ENCODE assay signal across 1 cellular context in the genomic region with DNA sequence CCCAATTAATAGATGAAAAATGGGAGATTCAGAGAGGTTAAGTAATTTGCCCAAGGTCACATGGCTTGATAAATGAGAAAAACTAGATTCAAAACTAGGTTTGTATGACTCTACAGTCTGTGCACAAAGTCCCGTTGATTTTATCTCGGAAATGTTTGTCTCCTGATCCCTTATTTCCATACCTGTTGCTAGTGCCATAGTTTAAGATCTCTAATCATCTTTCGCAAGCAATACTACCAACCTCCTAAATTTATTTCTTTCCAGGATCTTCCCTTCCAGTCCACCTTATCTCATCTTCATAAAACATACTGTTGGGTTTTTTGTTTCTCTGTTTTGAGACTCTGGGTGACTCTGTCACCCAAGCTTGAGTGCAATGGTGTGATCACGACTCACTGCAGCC.
TF ChIP-seq lines count a peak whose summit lies in the region.

No MANE protein-coding gene starts in this region.

TF ChIP-seq in K562, 482 proteins besides CTCF, POLR2A, EP300 and RAD21:
- TF ChIP-seq ZNF444 (CRISPR knock-in tag; IDR thresholded peaks at IDR 0.05) (no peak), ZC3H4 (CRISPR knock-in tag; IDR thresholded peaks at IDR 0.05; ENCODE audit: borderline replicate concordance) (no peak), STAT5B (CRISPR knock-in tag; IDR thresholded peaks at IDR 0.05) (no peak), HDAC3 (IDR thresholded peaks at IDR 0.05; ENCODE audit: borderline replicate concordance, partially characterized antibody) (peak; percentile 20), DPF2 (IDR thresholded peaks at IDR 0.05) (0 out of 2 replicates have a peak, but pooled peaks have one; percentile 32), BDP1 (IDR thresholded peaks at IDR 0.05; ENCODE audit: insufficient read depth, insufficient read length) (no peak), RBM25 (IDR thresholded peaks at IDR 0.05; ENCODE audit: low read depth, low read length, severe bottlenecking) (peak; percentile 26), EGR1 (conservative IDR thresholded peaks at IDR 0.05) (no peak), ZNF282 (CRISPR knock-in tag; IDR thresholded peaks at IDR 0.05) (no peak), SAFB2 (IDR thresholded peaks at IDR 0.05; ENCODE audit: borderline replicate concordance, low read depth, low read length, severe bottlenecking) (no peak), CEBPB (tag; IDR thresholded peaks at IDR 0.05) (no peak)
- TF ChIP-seq, protein P1, sequence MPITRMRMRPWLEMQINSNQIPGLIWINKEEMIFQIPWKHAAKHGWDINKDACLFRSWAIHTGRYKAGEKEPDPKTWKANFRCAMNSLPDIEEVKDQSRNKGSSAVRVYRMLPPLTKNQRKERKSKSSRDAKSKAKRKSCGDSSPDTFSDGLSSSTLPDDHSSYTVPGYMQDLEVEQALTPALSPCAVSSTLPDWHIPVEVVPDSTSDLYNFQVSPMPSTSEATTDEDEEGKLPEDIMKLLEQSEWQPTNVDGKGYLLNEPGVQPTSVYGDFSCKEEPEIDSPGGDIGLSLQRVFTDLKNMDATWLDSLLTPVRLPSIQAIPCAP (CRISPR knock-in tag; IDR thresholded peaks at IDR 0.05; ENCODE audit: borderline replicate concordance) = no peak
- TF ChIP-seq, protein P2, sequence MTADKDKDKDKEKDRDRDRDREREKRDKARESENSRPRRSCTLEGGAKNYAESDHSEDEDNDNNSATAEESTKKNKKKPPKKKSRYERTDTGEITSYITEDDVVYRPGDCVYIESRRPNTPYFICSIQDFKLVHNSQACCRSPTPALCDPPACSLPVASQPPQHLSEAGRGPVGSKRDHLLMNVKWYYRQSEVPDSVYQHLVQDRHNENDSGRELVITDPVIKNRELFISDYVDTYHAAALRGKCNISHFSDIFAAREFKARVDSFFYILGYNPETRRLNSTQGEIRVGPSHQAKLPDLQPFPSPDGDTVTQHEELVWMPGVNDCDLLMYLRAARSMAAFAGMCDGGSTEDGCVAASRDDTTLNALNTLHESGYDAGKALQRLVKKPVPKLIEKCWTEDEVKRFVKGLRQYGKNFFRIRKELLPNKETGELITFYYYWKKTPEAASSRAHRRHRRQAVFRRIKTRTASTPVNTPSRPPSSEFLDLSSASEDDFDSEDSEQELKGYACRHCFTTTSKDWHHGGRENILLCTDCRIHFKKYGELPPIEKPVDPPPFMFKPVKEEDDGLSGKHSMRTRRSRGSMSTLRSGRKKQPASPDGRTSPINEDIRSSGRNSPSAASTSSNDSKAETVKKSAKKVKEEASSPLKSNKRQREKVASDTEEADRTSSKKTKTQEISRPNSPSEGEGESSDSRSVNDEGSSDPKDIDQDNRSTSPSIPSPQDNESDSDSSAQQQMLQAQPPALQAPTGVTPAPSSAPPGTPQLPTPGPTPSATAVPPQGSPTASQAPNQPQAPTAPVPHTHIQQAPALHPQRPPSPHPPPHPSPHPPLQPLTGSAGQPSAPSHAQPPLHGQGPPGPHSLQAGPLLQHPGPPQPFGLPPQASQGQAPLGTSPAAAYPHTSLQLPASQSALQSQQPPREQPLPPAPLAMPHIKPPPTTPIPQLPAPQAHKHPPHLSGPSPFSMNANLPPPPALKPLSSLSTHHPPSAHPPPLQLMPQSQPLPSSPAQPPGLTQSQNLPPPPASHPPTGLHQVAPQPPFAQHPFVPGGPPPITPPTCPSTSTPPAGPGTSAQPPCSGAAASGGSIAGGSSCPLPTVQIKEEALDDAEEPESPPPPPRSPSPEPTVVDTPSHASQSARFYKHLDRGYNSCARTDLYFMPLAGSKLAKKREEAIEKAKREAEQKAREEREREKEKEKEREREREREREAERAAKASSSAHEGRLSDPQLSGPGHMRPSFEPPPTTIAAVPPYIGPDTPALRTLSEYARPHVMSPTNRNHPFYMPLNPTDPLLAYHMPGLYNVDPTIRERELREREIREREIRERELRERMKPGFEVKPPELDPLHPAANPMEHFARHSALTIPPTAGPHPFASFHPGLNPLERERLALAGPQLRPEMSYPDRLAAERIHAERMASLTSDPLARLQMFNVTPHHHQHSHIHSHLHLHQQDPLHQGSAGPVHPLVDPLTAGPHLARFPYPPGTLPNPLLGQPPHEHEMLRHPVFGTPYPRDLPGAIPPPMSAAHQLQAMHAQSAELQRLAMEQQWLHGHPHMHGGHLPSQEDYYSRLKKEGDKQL (CRISPR knock-in tag; IDR thresholded peaks at IDR 0.05; ENCODE audit: borderline replicate concordance) = no peak
